8 cellular contexts compared by ENCODE assay signal in the genomic region with DNA sequence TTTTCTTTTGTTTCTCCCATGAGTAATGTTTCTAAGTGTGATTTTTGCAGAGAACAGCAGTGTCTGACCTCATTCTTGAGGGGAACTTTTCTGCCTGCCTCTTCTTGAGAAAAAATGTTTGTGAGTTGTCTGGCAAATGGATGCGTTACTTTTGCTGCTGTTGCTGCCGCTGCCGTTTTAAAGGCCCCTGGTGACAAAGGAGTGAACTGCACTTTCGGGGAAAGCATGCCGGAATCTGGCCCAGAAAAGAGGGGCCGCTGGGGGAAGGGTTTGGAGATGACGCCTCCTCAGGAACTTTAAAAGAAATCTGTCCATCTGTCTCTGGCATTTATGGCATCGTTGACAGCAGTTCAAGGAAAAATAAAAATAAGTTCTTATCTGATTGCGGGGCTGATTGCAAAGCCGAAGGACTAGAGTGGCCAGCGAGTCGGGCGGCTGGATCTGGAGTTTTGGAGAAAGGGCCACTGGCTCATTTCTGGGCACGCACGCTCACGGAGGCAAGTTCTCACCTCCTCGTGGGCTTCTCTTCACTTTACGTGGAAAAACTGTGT. TPM values are rescaled to one million over a fixed set of nuclear protein-coding genes. Genes with fewer than 3 reads are reported as not detected.
DNase-seq lines count a peak whose midpoint lies in the region; ATAC-seq and TF ChIP-seq lines count a peak whose summit lies in the region.

No MANE protein-coding gene starts in this region.

- H3K9me3 Mint-ChIP-seq in chondrocyte (ENCODE audit: low read depth), result no peaks in the 10 kb centered on the region

- no peak overlapping the region for H4K5ac ChIP-seq in mesendoderm (ENCODE audit: low read length)

- TF ChIP-seq CTCF in chondrocyte (IDR thresholded peaks at IDR 0.05), result peak; percentile 82

- no peak overlapping the region for H2BK15ac ChIP-seq in mesendoderm (replicated peaks; ENCODE audit: low read depth)

- H3K36me3 Mint-ChIP-seq in chondrocyte (ENCODE audit: low read depth), result peaks cover 29% of the 10 kb centered on the region

- no peak overlapping the region for H2BK5ac ChIP-seq in mesendoderm (ENCODE audit: low read length)

- H3K27me3 ChIP-seq in mesendoderm (ENCODE audit: insufficient read depth, low read length, poor library complexity) (no peaks in the 10 kb centered on the region), aorta (ENCODE audit: control insufficient read depth in 1 of 2, insufficient read depth in 2 of 2, low read length in 1 of 2) (no peaks in the 10 kb centered on the region)

- peak overlapping the region; percentile 62 for H3K56ac ChIP-seq in mesendoderm (ENCODE audit: low read length)

- peaks cover 20% of the 10 kb centered on the region for H3K27me3 Mint-ChIP-seq in chondrocyte (ENCODE audit: low read depth)

- peak; percentile 8 for ATAC-seq in aorta (ENCODE audit: low FRiP score)

- peaks cover 71% of the 10 kb centered on the region for H3K4me1 Mint-ChIP-seq in chondrocyte (ENCODE audit: low read depth)

- H3K27ac ChIP-seq in mesendoderm (ENCODE audit: low read depth, low read length) (no peak overlapping the region), aorta (ENCODE audit: low read depth in 1 of 2, low read length in 2 of 2) (peak overlapping the region; percentile 39 to 92)

- no peak overlapping the region for H2AK5ac ChIP-seq in mesendoderm (ENCODE audit: low read length)

- intact Hi-C loops in aorta (cut with DNase I), result loop anchor here in 1 of 2 donors (5.0 kb wide), 1 partner anchor 101 kb away; no protein-coding TSS in a partner anchor

- no peak overlapping the region for H3K4me3 Mint-ChIP-seq in chondrocyte (ENCODE audit: unreplicated experiment)

- H3K4me2 ChIP-seq in mesendoderm (ENCODE audit: low read length), result no peak overlapping the region

- H4K8ac ChIP-seq in mesendoderm (ENCODE audit: low read depth, low read length), result no peak overlapping the region

- H3K36me3 ChIP-seq in mesendoderm (ENCODE audit: control insufficient read depth, insufficient read depth, low read length) (no peaks in the 10 kb centered on the region), aorta (ENCODE audit: control insufficient read depth in 1 of 2, insufficient read depth in 2 of 2, low read length in 1 of 2) (peaks cover 4 to 5% of the 10 kb centered on the region in 2 donors)

- no peak overlapping the region for H3K4ac ChIP-seq in mesendoderm (ENCODE audit: low read depth, low read length)

- H2BK120ac ChIP-seq in mesendoderm (ENCODE audit: low read depth, low read length), result no peak overlapping the region

- H3K27ac Mint-ChIP-seq in chondrocyte (ENCODE audit: unreplicated experiment), result peak overlapping the region; percentile 57

- no peak overlapping the region for H3K18ac ChIP-seq in mesendoderm (ENCODE audit: low read length)

- H3K4me1 ChIP-seq in mesendoderm (ENCODE audit: control insufficient read depth, low read depth, low read length) (peaks cover 22% of the 10 kb centered on the region), aorta (ENCODE audit: control insufficient read depth in 1 of 2, insufficient read depth in 2 of 2, low read length in 2 of 2) (peaks cover 5 to 26% of the 10 kb centered on the region in 2 donors)

- no peaks in the 10 kb centered on the region for H3K9me3 ChIP-seq in aorta (ENCODE audit: control insufficient read depth, low read length)

- H3K79me2 ChIP-seq in mesendoderm (ENCODE audit: control insufficient read depth, insufficient read depth, low read length), result no peaks in the 10 kb centered on the region

- H3K23ac ChIP-seq in mesendoderm (ENCODE audit: low read length), result no peak overlapping the region

- no peak overlapping the region for H3K9ac ChIP-seq in mesendoderm (ENCODE audit: low read length)

- no peaks in the 10 kb centered on the region for H3K79me1 ChIP-seq in mesendoderm (ENCODE audit: low read length)

- WGBS in mesendoderm (ENCODE audit: extremely low coverage, insufficient coverage, low lambda C conversion rate), result no CpG with 5 or more reads among the region's 18 CpGs
- 4 to 8% methylated on average over 18 of the region's 18 CpGs for WGBS in aorta, 2 donors

- H3K4me3 ChIP-seq in mesendoderm (ENCODE audit: low read length), result no peak overlapping the region
- H3K4me3 ChIP-seq in aorta (ENCODE audit: low read length in 2 of 2), result no peak overlapping the region

- peak; percentile 30 for DNase-seq in activated T-cell treated with anti-CD3 and anti-CD28 coated beads for 1 hour (ENCODE audit: low read depth)
- DNase-seq in activated T-cell treated with anti-CD3 and anti-CD28 coated beads for 4 hours, result no peak
- DNase-seq in SW480 (ENCODE audit: low spot score), result peak; percentile 23
- no peak for DNase-seq in chondrocyte (ENCODE audit: low spot score)
- DNase-seq in mesendoderm, result peak; percentile 77
- DNase-seq in aorta, result peak; percentile 77 to 86
- no peak for DNase-seq in NCI-H2029 (lab: John Stamatoyannopoulos, UW)
- DNase-seq in NCI-H524 (lab: John Stamatoyannopoulos, UW), result no peak

RNA-seq across cellular contexts. Expression of a gene that starts 16.5 kb away (rescaled TPM):
- total RNA-seq in chondrocyte, result 18.5 to 22.0 TPM (median 21.9 TPM) in 3 replicates
- not detected for polyA plus RNA-seq in mesendoderm (2013, experiment 1 of 2)
- 0.03 TPM for polyA plus RNA-seq in mesendoderm (2013, experiment 2 of 2)
- 100 to 1,000 TPM in 1 of 2 donors, 10 to 100 TPM in 1; 54.5 to 283 TPM for total RNA-seq in aorta
- 10 to 100 TPM; 32.9 to 94.5 TPM for polyA plus RNA-seq in aorta

Comparison
In these comparisons a context has a peak if more than half of its experiments do, and no peak if none do; other contexts are left out.
1. DNase-seq: peak in activated T-cell treated with anti-CD3 and anti-CD28 coated beads for 1 hour (single experiment), SW480 (single experiment), mesendoderm (single experiment) and aorta (2 of 2); none in activated T-cell treated with anti-CD3 and anti-CD28 coated beads for 4 hours (single experiment), chondrocyte (single experiment), NCI-H2029 (single experiment) and NCI-H524 (0 of 2).